In the genomic region with DNA sequence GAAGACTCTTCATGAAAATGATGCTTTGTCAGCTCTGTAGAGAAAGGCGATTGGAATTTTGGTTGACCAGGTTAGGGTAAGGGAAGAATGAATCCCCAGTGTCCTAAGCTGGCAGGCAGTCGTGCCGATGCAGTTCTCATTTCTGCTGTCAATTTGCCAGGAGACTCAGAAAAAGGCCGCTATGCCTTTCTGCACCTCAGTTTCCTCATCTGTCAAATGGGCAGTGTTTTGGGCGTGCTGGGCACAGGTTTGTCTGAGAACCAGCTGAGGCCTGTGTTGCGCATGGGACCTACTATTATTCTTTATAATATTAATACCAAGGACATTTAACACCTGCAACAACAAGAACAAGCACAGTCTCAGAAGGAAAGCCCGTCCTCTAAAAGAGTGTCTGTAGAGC, we compare ENCODE assay signal across 2 cellular contexts.
A peak's percentile ranks its signal among the peaks of the same experiment; 100 is the strongest.
TF ChIP-seq lines count a peak whose summit lies in the region.

No MANE protein-coding gene starts in this region.

TF ChIP-seq in HepG2, 621 proteins besides CTCF, POLR2A, EP300 and RAD21:
- TF ChIP-seq ZNF629 (CRISPR knock-in tag; conservative IDR thresholded peaks at IDR 0.05) (peak; percentile 83), ZKSCAN5 (CRISPR knock-in tag; IDR thresholded peaks at IDR 0.05) (no peak)
TF ChIP-seq in HepG2: peak in this region for 1.

TF ChIP-seq in SK-N-SH treated with all-trans-retinoic acid at 6 μM for 48 hours, 23 proteins besides CTCF, POLR2A, EP300 and RAD21:
- TF ChIP-seq ARNTL (CRISPR knock-in tag; IDR thresholded peaks at IDR 0.05; ENCODE audit: borderline replicate concordance, low read depth) (no peak), OSR1 (CRISPR knock-in tag; IDR thresholded peaks at IDR 0.05) (no peak), ZNF70 (CRISPR knock-in tag; IDR thresholded peaks at IDR 0.05) (no peak), PPARA (CRISPR knock-in tag; IDR thresholded peaks at IDR 0.05; ENCODE audit: borderline replicate concordance) (no peak), ISL1 (CRISPR knock-in tag; IDR thresholded peaks at IDR 0.05) (no peak), RARB (CRISPR knock-in tag; IDR thresholded peaks at IDR 0.05) (no peak), ZNF565 (CRISPR knock-in tag; conservative IDR thresholded peaks at IDR 0.05; ENCODE audit: low read depth) (no peak), ZC3H10 (CRISPR knock-in tag; IDR thresholded peaks at IDR 0.05) (no peak), ZFP3 (CRISPR knock-in tag; IDR thresholded peaks at IDR 0.05) (no peak), ZNF8 (CRISPR knock-in tag; IDR thresholded peaks at IDR 0.05) (no peak), TOX (CRISPR knock-in tag; IDR thresholded peaks at IDR 0.05; ENCODE audit: borderline replicate concordance) (no peak), ESRRG (CRISPR knock-in tag; IDR thresholded peaks at IDR 0.05) (no peak), SNAI2 (CRISPR knock-in tag; IDR thresholded peaks at IDR 0.05) (no peak), TCF4 (CRISPR knock-in tag; IDR thresholded peaks at IDR 0.05; ENCODE audit: borderline replicate concordance) (no peak), BACH2 (CRISPR knock-in tag; IDR thresholded peaks at IDR 0.05; ENCODE audit: borderline replicate concordance) (no peak)
- TF ChIP-seq, protein P1, sequence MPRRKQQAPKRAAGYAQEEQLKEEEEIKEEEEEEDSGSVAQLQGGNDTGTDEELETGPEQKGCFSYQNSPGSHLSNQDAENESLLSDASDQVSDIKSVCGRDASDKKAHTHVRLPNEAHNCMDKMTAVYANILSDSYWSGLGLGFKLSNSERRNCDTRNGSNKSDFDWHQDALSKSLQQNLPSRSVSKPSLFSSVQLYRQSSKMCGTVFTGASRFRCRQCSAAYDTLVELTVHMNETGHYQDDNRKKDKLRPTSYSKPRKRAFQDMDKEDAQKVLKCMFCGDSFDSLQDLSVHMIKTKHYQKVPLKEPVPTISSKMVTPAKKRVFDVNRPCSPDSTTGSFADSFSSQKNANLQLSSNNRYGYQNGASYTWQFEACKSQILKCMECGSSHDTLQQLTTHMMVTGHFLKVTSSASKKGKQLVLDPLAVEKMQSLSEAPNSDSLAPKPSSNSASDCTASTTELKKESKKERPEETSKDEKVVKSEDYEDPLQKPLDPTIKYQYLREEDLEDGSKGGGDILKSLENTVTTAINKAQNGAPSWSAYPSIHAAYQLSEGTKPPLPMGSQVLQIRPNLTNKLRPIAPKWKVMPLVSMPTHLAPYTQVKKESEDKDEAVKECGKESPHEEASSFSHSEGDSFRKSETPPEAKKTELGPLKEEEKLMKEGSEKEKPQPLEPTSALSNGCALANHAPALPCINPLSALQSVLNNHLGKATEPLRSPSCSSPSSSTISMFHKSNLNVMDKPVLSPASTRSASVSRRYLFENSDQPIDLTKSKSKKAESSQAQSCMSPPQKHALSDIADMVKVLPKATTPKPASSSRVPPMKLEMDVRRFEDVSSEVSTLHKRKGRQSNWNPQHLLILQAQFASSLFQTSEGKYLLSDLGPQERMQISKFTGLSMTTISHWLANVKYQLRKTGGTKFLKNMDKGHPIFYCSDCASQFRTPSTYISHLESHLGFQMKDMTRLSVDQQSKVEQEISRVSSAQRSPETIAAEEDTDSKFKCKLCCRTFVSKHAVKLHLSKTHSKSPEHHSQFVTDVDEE (CRISPR knock-in tag; IDR thresholded peaks at IDR 0.05) = no peak
- TF ChIP-seq, protein P2, sequence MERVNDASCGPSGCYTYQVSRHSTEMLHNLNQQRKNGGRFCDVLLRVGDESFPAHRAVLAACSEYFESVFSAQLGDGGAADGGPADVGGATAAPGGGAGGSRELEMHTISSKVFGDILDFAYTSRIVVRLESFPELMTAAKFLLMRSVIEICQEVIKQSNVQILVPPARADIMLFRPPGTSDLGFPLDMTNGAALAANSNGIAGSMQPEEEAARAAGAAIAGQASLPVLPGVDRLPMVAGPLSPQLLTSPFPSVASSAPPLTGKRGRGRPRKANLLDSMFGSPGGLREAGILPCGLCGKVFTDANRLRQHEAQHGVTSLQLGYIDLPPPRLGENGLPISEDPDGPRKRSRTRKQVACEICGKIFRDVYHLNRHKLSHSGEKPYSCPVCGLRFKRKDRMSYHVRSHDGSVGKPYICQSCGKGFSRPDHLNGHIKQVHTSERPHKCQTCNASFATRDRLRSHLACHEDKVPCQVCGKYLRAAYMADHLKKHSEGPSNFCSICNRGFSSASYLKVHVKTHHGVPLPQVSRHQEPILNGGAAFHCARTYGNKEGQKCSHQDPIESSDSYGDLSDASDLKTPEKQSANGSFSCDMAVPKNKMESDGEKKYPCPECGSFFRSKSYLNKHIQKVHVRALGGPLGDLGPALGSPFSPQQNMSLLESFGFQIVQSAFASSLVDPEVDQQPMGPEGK (CRISPR knock-in tag; IDR thresholded peaks at IDR 0.05; ENCODE audit: borderline replicate concordance) = no peak
- TF ChIP-seq, protein P3, sequence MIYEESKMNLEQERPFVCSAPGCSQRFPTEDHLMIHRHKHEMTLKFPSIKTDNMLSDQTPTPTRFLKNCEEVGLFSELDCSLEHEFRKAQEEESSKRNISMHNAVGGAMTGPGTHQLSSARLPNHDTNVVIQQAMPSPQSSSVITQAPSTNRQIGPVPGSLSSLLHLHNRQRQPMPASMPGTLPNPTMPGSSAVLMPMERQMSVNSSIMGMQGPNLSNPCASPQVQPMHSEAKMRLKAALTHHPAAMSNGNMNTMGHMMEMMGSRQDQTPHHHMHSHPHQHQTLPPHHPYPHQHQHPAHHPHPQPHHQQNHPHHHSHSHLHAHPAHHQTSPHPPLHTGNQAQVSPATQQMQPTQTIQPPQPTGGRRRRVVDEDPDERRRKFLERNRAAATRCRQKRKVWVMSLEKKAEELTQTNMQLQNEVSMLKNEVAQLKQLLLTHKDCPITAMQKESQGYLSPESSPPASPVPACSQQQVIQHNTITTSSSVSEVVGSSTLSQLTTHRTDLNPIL (CRISPR knock-in tag; IDR thresholded peaks at IDR 0.05; ENCODE audit: low read depth) = no peak
